20 cellular contexts compared by ENCODE assay signal in the genomic region with DNA sequence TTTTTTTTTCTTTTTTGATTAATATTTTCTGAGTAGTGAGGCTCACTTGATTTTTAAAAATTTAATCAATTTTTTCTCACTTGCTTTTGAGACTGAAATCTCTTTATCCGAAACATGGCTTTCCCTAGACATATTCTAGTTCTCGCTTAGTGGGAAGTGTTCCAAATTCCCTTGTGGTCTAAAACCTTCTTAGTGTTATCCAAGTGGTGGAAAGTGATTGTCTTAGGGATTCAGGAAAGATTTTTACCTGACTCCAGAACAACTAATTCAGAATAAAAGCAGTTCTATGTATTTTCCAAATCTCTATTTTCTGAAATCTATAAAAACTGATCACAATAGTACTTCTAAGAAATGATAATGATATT.
"Had no signal": no experiment of that assay in that cellular context is flagged by ENCODE, and none has a peak within 500 bp of the region (broad histone marks: within the 10 kb centered on the region; RNA-seq: fewer than 3 reads in every experiment).

No MANE protein-coding gene starts in this region.

- H3K4me3 ChIP-seq: ascending aorta, heart left ventricle, right lobe of liver, testis, uterus had no signal

- H3K4me1 ChIP-seq: ascending aorta, right lobe of liver, testis, uterus had no signal

- H3K9me3 Mint-ChIP-seq: activated B cell treated with CpG ODN at 0.5 μM for 24 hours; activated CD4-positive, alpha-beta memory T cell treated with anti-CD3 and anti-CD28 coated beads, Interleukin-2, amount 10 ng/mL, durations not matched to agents 7 days and 5 days; activated naive CD4-positive, alpha-beta T cell treated with anti-CD3 and anti-CD28 coated beads, Interleukin-2, amount 50 U/mL, for 72 hours; memory B cell; naive B cell; stimulated activated naive B cell treated with anti-CD40 and anti-IgM and Interleukin-4, amounts not matched to agents 10 μg/mL and 1 μg/mL and 100 μg/mL, for 72 hours had no signal

- H3K27ac Mint-ChIP-seq: activated B cell treated with CpG ODN at 0.5 μM for 24 hours; activated CD4-positive, alpha-beta memory T cell treated with anti-CD3 and anti-CD28 coated beads, Interleukin-2, amount 10 ng/mL, durations not matched to agents 7 days and 5 days; activated naive CD4-positive, alpha-beta T cell treated with anti-CD3 and anti-CD28 coated beads, Interleukin-2, amount 50 U/mL, for 72 hours; memory B cell; stimulated activated naive B cell treated with anti-CD40 and anti-IgM and Interleukin-4, amounts not matched to agents 10 μg/mL and 1 μg/mL and 100 μg/mL, for 72 hours; T-helper 17 cell had no signal

- H3K36me3 ChIP-seq: ascending aorta, heart left ventricle, right lobe of liver, uterus had no signal

- H3K27me3 ChIP-seq: ascending aorta, heart left ventricle, right lobe of liver, testis, uterus had no signal

- ATAC-seq: activated naive CD4-positive, alpha-beta T cell treated with anti-CD3 and anti-CD28 coated beads, Interleukin-2, amount 50 U/mL, for 72 hours; heart left ventricle; stimulated activated naive B cell treated with anti-CD40 and anti-IgM and Interleukin-4, amounts not matched to agents 10 μg/mL and 1 μg/mL and 100 μg/mL, for 72 hours; T-helper 17 cell had no signal

- H3K4me1 Mint-ChIP-seq: activated B cell treated with CpG ODN at 0.5 μM for 24 hours; activated CD4-positive, alpha-beta memory T cell treated with anti-CD3 and anti-CD28 coated beads, Interleukin-2, amount 10 ng/mL, durations not matched to agents 7 days and 5 days; memory B cell; naive B cell; stimulated activated naive B cell treated with anti-CD40 and anti-IgM and Interleukin-4, amounts not matched to agents 10 μg/mL and 1 μg/mL and 100 μg/mL, for 72 hours; T-helper 17 cell had no signal

- H3K36me3 Mint-ChIP-seq: activated naive CD4-positive, alpha-beta T cell treated with anti-CD3 and anti-CD28 coated beads, Interleukin-2, amount 50 U/mL, for 72 hours; memory B cell; naive B cell; stimulated activated naive B cell treated with anti-CD40 and anti-IgM and Interleukin-4, amounts not matched to agents 10 μg/mL and 1 μg/mL and 100 μg/mL, for 72 hours had no signal

- H3K27ac ChIP-seq: ascending aorta, heart left ventricle, right lobe of liver, testis, uterus had no signal

- H3K9me3 ChIP-seq: ascending aorta, heart left ventricle, right lobe of liver, testis, uterus had no signal

- H3K4me3 Mint-ChIP-seq: activated B cell treated with CpG ODN at 0.5 μM for 24 hours; activated CD4-positive, alpha-beta memory T cell treated with anti-CD3 and anti-CD28 coated beads, Interleukin-2, amount 10 ng/mL, durations not matched to agents 7 days and 5 days; memory B cell; naive B cell; stimulated activated naive B cell treated with anti-CD40 and anti-IgM and Interleukin-4, amounts not matched to agents 10 μg/mL and 1 μg/mL and 100 μg/mL, for 72 hours had no signal

- DNase-seq: activated B cell treated with CpG ODN at 0.5 μM for 24 hours; activated CD4-positive, alpha-beta memory T cell treated with anti-CD3 and anti-CD28 coated beads, Interleukin-2, amount 10 ng/mL, durations not matched to agents 7 days and 5 days; activated CD4-positive, alpha-beta T cell treated with anti-CD3 and anti-CD28 coated beads for 48 hours; activated effector memory CD4-positive, alpha-beta T cell treated with anti-CD3 and anti-CD28 coated beads, Interleukin-2, amount 50 U/mL, for 16 hours; cerebellar nuclear complex; heart left ventricle; naive B cell; nucleus accumbens; posterior cingulate gyrus; right lobe of liver; stimulated activated CD4-positive, alpha-beta T cell treated with anti-CD3 and anti-CD28 coated beads, Interleukin-2, amount 100 ng/mL, for 48 hours; stimulated activated CD8-positive, alpha-beta memory T cell treated with anti-CD3 and anti-CD28 coated beads, Interleukin-4, amount 100 ng/mL, for 48 hours; stimulated activated naive B cell treated with anti-CD40 and anti-IgM and Interleukin-4, amounts not matched to agents 10 μg/mL and 1 μg/mL and 100 μg/mL, for 72 hours; SW 1271; T-helper 17 cell; testis; uterus had no signal

- H3K27me3 Mint-ChIP-seq: naive B cell; stimulated activated naive B cell treated with anti-CD40 and anti-IgM and Interleukin-4, amounts not matched to agents 10 μg/mL and 1 μg/mL and 100 μg/mL, for 72 hours had no signal
